In the genomic region with DNA sequence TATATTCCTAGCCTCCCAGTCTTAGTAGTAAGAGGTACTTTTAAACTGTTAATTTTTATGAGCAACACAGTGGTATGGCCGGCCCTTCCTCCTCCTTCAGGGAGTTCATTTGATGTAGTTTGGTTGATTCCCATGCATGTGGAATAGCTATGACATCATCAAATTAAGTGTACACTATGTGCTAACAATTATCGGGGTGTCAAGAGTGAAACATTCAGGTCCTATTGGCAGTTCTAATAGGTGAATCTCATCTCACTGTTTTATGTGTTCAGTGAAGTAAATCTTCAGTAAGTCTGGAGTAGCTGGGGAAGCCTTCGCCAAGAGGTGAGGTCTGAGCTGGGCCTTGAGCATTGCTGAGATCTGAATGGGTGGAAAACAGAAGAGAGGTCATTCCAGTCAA, we compare ENCODE assay signal across 8 cellular contexts.
"Had no signal": no experiment of that assay in that cellular context is flagged by ENCODE, and none has a peak within 500 bp of the region (broad histone marks: within the 10 kb centered on the region; RNA-seq: fewer than 3 reads in every experiment).

No MANE protein-coding gene starts in this region.

- H3K27ac ChIP-seq: HL-60, KMS-11 had no signal

- H3K9ac ChIP-seq: KMS-11 had no signal

- H3K27ac Mint-ChIP-seq: IgD-negative memory B cell had no signal

- H3K4me2 ChIP-seq: KMS-11 had no signal

- H3K27me3 Mint-ChIP-seq: IgD-negative memory B cell had no signal

- ATAC-seq: K562 had no signal

- H3K36me3 Mint-ChIP-seq: IgD-negative memory B cell had no signal

- FAIRE-seq: HTR-8/SVneo, K562 had no signal

- H3K4me3 ChIP-seq: K562 had no signal

- H3K4me3 Mint-ChIP-seq: IgD-negative memory B cell had no signal

- DNase-seq: IMR-90, KBM-7, KG1 had no signal
